ENCODE assay signal across 24 cellular contexts in the genomic region with DNA sequence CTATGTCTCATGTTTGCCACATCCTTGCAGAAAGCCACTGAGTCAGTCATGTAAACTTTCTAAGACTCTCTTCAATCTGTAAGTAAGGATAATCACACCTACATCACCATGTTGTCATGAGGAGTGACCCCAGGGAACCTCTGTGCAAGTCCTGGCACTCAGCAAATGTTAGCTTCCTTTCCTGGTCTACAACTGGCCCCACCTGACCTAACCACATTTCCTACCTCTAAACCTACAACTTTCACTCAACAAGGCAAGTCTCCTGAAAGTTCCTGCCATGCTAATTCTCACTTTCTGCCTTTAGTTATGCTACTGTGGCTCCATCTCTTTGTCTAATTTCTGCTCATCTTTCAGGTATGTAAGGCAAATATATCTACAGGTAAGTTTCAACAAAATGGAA.
"Had no signal": no experiment of that assay in that cellular context is flagged by ENCODE, and none has a peak within 500 bp of the region (broad histone marks: within the 10 kb centered on the region; RNA-seq: fewer than 3 reads in every experiment).

No MANE protein-coding gene starts in this region.

- H3K27ac Mint-ChIP-seq: IgD-negative memory B cell had no signal

- ATAC-seq: K562 had no signal

- DNase-seq: Kasumi-1; NCI-H1092; NCI-H1105 treated with DMSO at 0.1 percent for 48 hours; NCI-H1417 treated with DMSO at 0.1 percent for 48 hours; NCI-H146; NCI-H1694 treated with DMSO at 0.1 percent for 48 hours; NCI-H1930; NCI-H2081; NCI-H2107; NCI-H2227 treated with DMSO at 0.1 percent for 48 hours; NCI-H524; NCI-H526 treated with DMSO at 0.1 percent for 48 hours; NCI-H774; NK-92 treated with Interleukin-12 subunit alpha and Interleukin-12 subunit beta, amount 100 ng/mL, for 24 hours; PC-9; Peyer's patch; RPMI8226; SHP77; SK-N-SH; SW 1271 had no signal

- H3K9me3 ChIP-seq: Peyer's patch, SK-N-SH had no signal

- H3K4me1 Mint-ChIP-seq: IgD-negative memory B cell had no signal

- H3K4me3 Mint-ChIP-seq: IgD-negative memory B cell had no signal

- H3K4me3 ChIP-seq: K562, PC-9, Peyer's patch had no signal

- H3K4me1 ChIP-seq: Peyer's patch had no signal

- H3K36me3 Mint-ChIP-seq: IgD-negative memory B cell had no signal

- H3K27me3 ChIP-seq: Peyer's patch had no signal

- H3K27ac ChIP-seq: HL-60, KMS-11, PC-9, Peyer's patch had no signal
